In the genomic region with DNA sequence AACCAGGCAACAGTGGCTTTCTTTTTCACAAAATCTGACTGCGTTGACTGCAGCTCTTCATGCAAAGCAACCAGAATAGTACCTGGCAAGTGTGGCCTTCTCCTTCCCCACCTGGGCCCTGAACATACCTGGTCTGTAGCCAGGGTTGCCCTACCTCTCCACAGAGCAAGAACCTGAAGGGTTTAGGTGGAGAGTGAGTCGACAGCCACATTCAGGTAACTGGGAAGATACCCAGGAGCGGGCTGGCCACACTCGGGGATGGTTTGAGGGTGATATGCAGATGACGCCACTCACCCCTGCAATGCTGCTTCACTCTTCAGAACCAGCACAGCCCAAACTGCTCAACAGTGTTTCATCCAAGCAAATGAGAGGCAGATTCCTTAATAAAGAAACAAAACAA, we compare ENCODE assay signal across 26 cellular contexts.
"Had no signal": no experiment of that assay in that cellular context is flagged by ENCODE, and none has a peak within 500 bp of the region (broad histone marks: within the 10 kb centered on the region; RNA-seq: fewer than 3 reads in every experiment).

No MANE protein-coding gene starts in this region.

- H3K27ac Mint-ChIP-seq: naive thymus-derived CD4-positive, alpha-beta T cell; nephron; neural progenitor cell had no signal

- H3K4me2 ChIP-seq: hepatocyte, neural progenitor cell, smooth muscle cell had no signal

- H3K36me3 Mint-ChIP-seq: neural progenitor cell had no signal

- FAIRE-seq: endothelial cell of umbilical vein had no signal

- H3K36me3 ChIP-seq: esophagus muscularis mucosa, gastroesophageal sphincter, heart left ventricle, left lung, neural progenitor cell, right atrium auricular region, stomach, tibial artery, upper lobe of left lung had no signal

- H3K9me3 Mint-ChIP-seq: nephron, neural progenitor cell had no signal

- H3K27ac ChIP-seq: esophagus muscularis mucosa, foreskin keratinocyte, gastroesophageal sphincter, hepatocyte, left lung, neural progenitor cell, parathyroid adenoma, stomach, upper lobe of left lung had no signal

- H2AFZ ChIP-seq: hepatocyte, neural progenitor cell, parathyroid adenoma had no signal

- DNase-seq: effector CD8-positive, alpha-beta T cell; foreskin keratinocyte; heart left ventricle; left cardiac atrium; left lung; mesendoderm; midbrain; naive thymus-derived CD4-positive, alpha-beta T cell; stimulated activated CD4-positive, alpha-beta T cell treated with anti-CD3 and anti-CD28 coated beads, Interleukin-12 subunit alpha, Interleukin-12 subunit beta, amount 100 ng/mL, for 4 hours; stimulated activated CD4-positive, alpha-beta T cell treated with anti-CD3 and anti-CD28 coated beads, Interleukin-1b, Interleukin-23, amount 100 ng/mL, for 48 hours; stimulated activated CD4-positive, alpha-beta T cell treated with anti-CD3 and anti-CD28 coated beads, Interleukin-4, amount 100 ng/mL, for 1 hour; stimulated activated CD8-positive, alpha-beta memory T cell treated with anti-CD3 and anti-CD28 coated beads, Interleukin-4, amount 100 ng/mL, for 48 hours; stimulated activated naive CD4-positive, alpha-beta T cell; stomach; tibial artery; upper lobe of left lung had no signal

- H3K79me2 ChIP-seq: hepatocyte, parathyroid adenoma had no signal

- H3K4me1 ChIP-seq: neural progenitor cell, parathyroid adenoma, stomach, upper lobe of left lung had no signal

- H3K4me3 Mint-ChIP-seq: naive thymus-derived CD4-positive, alpha-beta T cell; nephron had no signal

- H3K27me3 ChIP-seq: esophagus muscularis mucosa, gastroesophageal sphincter, heart left ventricle, hepatocyte, left lung, neural progenitor cell, right atrium auricular region, stomach, tibial artery, upper lobe of left lung had no signal

- H3K9me3 ChIP-seq: esophagus muscularis mucosa, gastroesophageal sphincter, heart left ventricle, left lung, right atrium auricular region, stomach, tibial artery, upper lobe of left lung had no signal

- ATAC-seq: foreskin keratinocyte; gastroesophageal sphincter; left cardiac atrium; left lung; naive thymus-derived CD4-positive, alpha-beta T cell; sciatic nerve had no signal

- H3K9ac ChIP-seq: neural progenitor cell, parathyroid adenoma had no signal

- H3K4me3 ChIP-seq: esophagus muscularis mucosa, gastroesophageal sphincter, hepatocyte, left lung, neural progenitor cell, right atrium auricular region, smooth muscle cell, stomach, tibial artery, upper lobe of left lung had no signal

- H3K4me1 Mint-ChIP-seq: naive thymus-derived CD4-positive, alpha-beta T cell; neural progenitor cell had no signal
